Comparison of ENCODE assay signal across 1 cellular context in the genomic region with DNA sequence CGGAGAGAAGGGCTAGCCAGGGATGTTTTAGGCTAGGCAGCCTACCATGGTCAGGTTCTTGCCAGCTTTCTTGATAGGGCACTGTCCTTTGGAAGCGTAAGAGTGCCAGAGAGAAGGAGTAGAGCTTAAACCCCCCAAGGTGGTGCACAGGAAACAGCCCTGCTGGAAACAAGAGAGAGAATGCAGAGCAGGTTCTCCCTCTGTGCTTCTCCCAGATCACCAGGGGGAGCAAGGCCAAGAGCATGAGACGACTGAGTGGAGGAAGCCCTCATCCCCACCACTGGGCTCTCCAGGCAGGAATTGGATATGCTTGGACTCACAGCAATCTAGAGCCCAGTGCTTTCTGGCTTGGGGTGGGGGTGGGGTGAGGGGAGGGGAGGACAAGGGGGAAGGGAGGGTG.
TF ChIP-seq lines count a peak whose summit lies in the region.

No MANE protein-coding gene starts in this region.

TF ChIP-seq in HepG2, 621 proteins besides CTCF, POLR2A, EP300 and RAD21:
- no peak for TF ChIP-seq SATB2 (CRISPR knock-in tag; IDR thresholded peaks at IDR 0.05)
- no peak for TF ChIP-seq ZNF777 (CRISPR knock-in tag; IDR thresholded peaks at IDR 0.05)
- TF ChIP-seq SMYD3 (CRISPR knock-in tag; IDR thresholded peaks at IDR 0.05) = no peak
- TF ChIP-seq TCF7 (IDR thresholded peaks at IDR 0.05; ENCODE audit: low read depth) = no peak
- TF ChIP-seq, protein P1, sequence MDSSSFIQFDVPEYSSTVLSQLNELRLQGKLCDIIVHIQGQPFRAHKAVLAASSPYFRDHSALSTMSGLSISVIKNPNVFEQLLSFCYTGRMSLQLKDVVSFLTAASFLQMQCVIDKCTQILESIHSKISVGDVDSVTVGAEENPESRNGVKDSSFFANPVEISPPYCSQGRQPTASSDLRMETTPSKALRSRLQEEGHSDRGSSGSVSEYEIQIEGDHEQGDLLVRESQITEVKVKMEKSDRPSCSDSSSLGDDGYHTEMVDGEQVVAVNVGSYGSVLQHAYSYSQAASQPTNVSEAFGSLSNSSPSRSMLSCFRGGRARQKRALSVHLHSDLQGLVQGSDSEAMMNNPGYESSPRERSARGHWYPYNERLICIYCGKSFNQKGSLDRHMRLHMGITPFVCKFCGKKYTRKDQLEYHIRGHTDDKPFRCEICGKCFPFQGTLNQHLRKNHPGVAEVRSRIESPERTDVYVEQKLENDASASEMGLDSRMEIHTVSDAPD (CRISPR knock-in tag; IDR thresholded peaks at IDR 0.05) = no peak
- TF ChIP-seq, protein P2, sequence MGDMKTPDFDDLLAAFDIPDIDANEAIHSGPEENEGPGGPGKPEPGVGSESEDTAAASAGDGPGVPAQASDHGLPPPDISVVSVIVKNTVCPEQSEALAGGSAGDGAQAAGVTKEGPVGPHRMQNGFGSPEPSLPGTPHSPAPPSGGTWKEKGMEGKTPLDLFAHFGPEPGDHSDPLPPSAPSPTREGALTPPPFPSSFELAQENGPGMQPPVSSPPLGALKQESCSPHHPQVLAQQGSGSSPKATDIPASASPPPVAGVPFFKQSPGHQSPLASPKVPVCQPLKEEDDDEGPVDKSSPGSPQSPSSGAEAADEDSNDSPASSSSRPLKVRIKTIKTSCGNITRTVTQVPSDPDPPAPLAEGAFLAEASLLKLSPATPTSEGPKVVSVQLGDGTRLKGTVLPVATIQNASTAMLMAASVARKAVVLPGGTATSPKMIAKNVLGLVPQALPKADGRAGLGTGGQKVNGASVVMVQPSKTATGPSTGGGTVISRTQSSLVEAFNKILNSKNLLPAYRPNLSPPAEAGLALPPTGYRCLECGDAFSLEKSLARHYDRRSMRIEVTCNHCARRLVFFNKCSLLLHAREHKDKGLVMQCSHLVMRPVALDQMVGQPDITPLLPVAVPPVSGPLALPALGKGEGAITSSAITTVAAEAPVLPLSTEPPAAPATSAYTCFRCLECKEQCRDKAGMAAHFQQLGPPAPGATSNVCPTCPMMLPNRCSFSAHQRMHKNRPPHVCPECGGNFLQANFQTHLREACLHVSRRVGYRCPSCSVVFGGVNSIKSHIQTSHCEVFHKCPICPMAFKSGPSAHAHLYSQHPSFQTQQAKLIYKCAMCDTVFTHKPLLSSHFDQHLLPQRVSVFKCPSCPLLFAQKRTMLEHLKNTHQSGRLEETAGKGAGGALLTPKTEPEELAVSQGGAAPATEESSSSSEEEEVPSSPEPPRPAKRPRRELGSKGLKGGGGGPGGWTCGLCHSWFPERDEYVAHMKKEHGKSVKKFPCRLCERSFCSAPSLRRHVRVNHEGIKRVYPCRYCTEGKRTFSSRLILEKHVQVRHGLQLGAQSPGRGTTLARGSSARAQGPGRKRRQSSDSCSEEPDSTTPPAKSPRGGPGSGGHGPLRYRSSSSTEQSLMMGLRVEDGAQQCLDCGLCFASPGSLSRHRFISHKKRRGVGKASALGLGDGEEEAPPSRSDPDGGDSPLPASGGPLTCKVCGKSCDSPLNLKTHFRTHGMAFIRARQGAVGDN (CRISPR knock-in tag; IDR thresholded peaks at IDR 0.05) = no peak
- no peak for TF ChIP-seq TGIF2 (CRISPR knock-in tag; IDR thresholded peaks at IDR 0.05)
- no peak for TF ChIP-seq BRCA1 (CRISPR knock-in tag; IDR thresholded peaks at IDR 0.05)
- no peak for TF ChIP-seq HDAC6 (IDR thresholded peaks at IDR 0.05; ENCODE audit: low read depth, low read length)
- TF ChIP-seq, protein P3, sequence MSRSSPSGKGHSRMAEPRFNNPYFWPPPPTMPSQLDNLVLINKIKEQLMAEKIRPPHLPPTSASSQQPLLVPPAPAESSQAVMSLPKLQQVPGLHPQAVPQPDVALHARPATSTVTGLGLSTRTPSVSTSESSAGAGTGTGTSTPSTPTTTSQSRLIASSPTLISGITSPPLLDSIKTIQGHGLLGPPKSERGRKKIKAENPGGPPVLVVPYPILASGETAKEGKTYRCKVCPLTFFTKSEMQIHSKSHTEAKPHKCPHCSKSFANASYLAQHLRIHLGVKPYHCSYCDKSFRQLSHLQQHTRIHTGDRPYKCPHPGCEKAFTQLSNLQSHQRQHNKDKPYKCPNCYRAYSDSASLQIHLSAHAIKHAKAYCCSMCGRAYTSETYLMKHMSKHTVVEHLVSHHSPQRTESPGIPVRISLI (CRISPR knock-in tag; IDR thresholded peaks at IDR 0.05; ENCODE audit: borderline replicate concordance) = no peak
- TF ChIP-seq ZNF121 (CRISPR knock-in tag; IDR thresholded peaks at IDR 0.05) = no peak
- TF ChIP-seq ZNF780A (CRISPR knock-in tag; IDR thresholded peaks at IDR 0.05) = no peak
- TF ChIP-seq, protein P4, sequence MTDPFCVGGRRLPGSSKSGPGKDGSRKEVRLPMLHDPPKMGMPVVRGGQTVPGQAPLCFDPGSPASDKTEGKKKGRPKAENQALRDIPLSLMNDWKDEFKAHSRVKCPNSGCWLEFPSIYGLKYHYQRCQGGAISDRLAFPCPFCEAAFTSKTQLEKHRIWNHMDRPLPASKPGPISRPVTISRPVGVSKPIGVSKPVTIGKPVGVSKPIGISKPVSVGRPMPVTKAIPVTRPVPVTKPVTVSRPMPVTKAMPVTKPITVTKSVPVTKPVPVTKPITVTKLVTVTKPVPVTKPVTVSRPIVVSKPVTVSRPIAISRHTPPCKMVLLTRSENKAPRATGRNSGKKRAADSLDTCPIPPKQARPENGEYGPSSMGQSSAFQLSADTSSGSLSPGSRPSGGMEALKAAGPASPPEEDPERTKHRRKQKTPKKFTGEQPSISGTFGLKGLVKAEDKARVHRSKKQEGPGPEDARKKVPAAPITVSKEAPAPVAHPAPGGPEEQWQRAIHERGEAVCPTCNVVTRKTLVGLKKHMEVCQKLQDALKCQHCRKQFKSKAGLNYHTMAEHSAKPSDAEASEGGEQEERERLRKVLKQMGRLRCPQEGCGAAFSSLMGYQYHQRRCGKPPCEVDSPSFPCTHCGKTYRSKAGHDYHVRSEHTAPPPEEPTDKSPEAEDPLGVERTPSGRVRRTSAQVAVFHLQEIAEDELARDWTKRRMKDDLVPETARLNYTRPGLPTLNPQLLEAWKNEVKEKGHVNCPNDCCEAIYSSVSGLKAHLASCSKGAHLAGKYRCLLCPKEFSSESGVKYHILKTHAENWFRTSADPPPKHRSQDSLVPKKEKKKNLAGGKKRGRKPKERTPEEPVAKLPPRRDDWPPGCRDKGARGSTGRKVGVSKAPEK (CRISPR knock-in tag; IDR thresholded peaks at IDR 0.05; ENCODE audit: borderline replicate concordance) = no peak
- no peak for TF ChIP-seq KDM3A (CRISPR knock-in tag; IDR thresholded peaks at IDR 0.05; ENCODE audit: low read depth)
TF ChIP-seq in HepG2: peak in this region for 0.
